Comparison of ENCODE assay signal across 10 cellular contexts in the genomic region with DNA sequence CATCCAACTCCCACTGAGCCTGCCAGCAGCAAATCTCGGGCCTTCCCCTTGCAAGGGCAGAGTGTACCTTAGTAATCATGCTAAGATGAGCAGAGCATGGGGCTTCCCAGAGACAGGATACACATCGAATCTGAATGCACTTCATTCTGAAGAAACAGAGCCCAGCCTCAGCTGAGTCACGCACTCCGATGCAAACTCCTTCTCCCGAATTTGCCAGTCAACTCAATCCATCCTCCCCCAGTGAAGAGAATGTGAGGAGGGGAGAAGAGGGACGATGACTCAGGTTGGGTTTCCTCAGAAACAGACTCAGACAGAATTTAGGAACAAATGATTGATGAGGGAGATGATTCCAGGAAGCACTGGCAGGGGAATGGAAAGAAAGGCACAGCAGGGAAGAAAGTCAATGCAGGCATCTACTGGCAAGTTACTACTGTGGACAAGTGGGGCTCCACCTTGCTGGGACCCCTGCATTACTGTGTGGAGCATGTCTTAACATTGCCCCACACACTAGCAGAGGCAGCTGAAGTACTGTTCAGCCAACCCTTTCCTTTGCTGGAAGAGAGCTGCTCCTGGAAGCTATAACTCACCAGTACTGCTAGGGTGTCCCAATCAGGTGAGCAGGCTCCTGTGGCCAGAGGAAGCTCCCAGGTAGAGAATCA.
DNase-seq lines count a peak whose midpoint lies in the region; ATAC-seq, FAIRE-seq and TF ChIP-seq lines count a peak whose summit lies in the region.
"Had no signal": no experiment of that assay in that cellular context is flagged by ENCODE, and none has a peak within 500 bp of the region (broad histone marks: within the 10 kb centered on the region; RNA-seq: fewer than 3 reads in every experiment).

No MANE protein-coding gene starts in this region.

- H3K18ac ChIP-seq in trophoblast cell (ENCODE audit: low read length), result peak overlapping the region; percentile 65

- dilution Hi-C loops in mammary epithelial cell (cut with HindIII; ENCODE audit: low sequenced_read_pairs), result no loop called here

- H3K23ac ChIP-seq in trophoblast cell (ENCODE audit: low read length), result no peak overlapping the region

- no peaks in the 10 kb centered on the region for H4K20me1 ChIP-seq in mammary epithelial cell (ENCODE audit: insufficient read depth, low read length)
- H4K20me1 ChIP-seq in HepG2 (ENCODE audit: insufficient read depth, low read length), result no peaks in the 10 kb centered on the region

- H3K4me2 ChIP-seq in mammary epithelial cell (ENCODE audit: insufficient read depth, low read depth, low read length), result no peak overlapping the region
- H3K4me2 ChIP-seq in trophoblast cell (ENCODE audit: low read length), result no peak overlapping the region
- no peak overlapping the region for H3K4me2 ChIP-seq in HepG2 (ENCODE audit: low read depth, low read length)

- H3K4me1 ChIP-seq in mammary epithelial cell (ENCODE audit: insufficient read depth, low read length) (peaks cover 11% of the 10 kb centered on the region), trophoblast cell (ENCODE audit: control insufficient read depth in 1 of 2, insufficient read depth in 2 of 2, low read length in 2 of 2) (peaks cover 13 to 18% of the 10 kb centered on the region in 2 experiments), ovary (ENCODE audit: insufficient read depth) (no peaks in the 10 kb centered on the region), HepG2 (ENCODE audit: insufficient read depth, low read length) (no peaks in the 10 kb centered on the region)
- H3K4me1 ChIP-seq: lower lobe of right lung had no signal

- H4K8ac ChIP-seq in trophoblast cell (ENCODE audit: low read depth, low read length), result peak overlapping the region; percentile 56

- DNase-seq in GM12865 (ENCODE audit: low read depth) (peak; percentile 12), mammary epithelial cell (peak; percentile 32), trophoblast cell (no peak), NCI-H2081 (lab: John Stamatoyannopoulos, UW) (no peak), ovary (no peak), HepG2 (ENCODE audit: low spot score) (no peak)
- DNase-seq: lower lobe of right lung had no signal

- no peaks in the 10 kb centered on the region for H3K36me3 ChIP-seq in mammary epithelial cell (ENCODE audit: insufficient read depth, low read length)
- no peaks in the 10 kb centered on the region for H3K36me3 ChIP-seq in trophoblast cell (ENCODE audit: control insufficient read depth in 1 of 2, insufficient read depth in 2 of 2, low read length in 2 of 2)
- no peaks in the 10 kb centered on the region for H3K36me3 ChIP-seq in ovary
- no peaks in the 10 kb centered on the region for H3K36me3 ChIP-seq in HepG2 (replicated peaks in 1 of 2; ENCODE audit: control insufficient read depth in 1 of 2, insufficient read depth in 2 of 2, low read length in 2 of 2)
- H3K36me3 ChIP-seq: lower lobe of right lung had no signal

- POLR2A ChIA-PET in HepG2 (lab: Yijun Ruan, JAX), result no interaction called here

- H3K9me3 ChIP-seq in mammary epithelial cell (replicated peaks; ENCODE audit: insufficient read depth, low read length), result peaks cover 2% of the 10 kb centered on the region
- H3K9me3 ChIP-seq in trophoblast cell (ENCODE audit: insufficient read depth, low read depth, low read length), result peaks cover 5% of the 10 kb centered on the region
- no peaks in the 10 kb centered on the region for H3K9me3 ChIP-seq in ovary
- no peaks in the 10 kb centered on the region for H3K9me3 ChIP-seq in HepG2 (ENCODE audit: low read length)
- H3K9me3 ChIP-seq: lower lobe of right lung had no signal

- H3K27me3 ChIP-seq in mammary epithelial cell (ENCODE audit: insufficient read depth, low read length) (no peaks in the 10 kb centered on the region), trophoblast cell (ENCODE audit: insufficient read depth, low read length) (no peaks in the 10 kb centered on the region), ovary (no peaks in the 10 kb centered on the region), HepG2 (ENCODE audit: control insufficient read depth in 1 of 2, insufficient read depth in 2 of 2, low read length in 2 of 2) (no peaks in the 10 kb centered on the region; a peak in 2 of 5 replicates)

- TF ChIP-seq RAD21 in HepG2 (CRISPR knock-in tag; IDR thresholded peaks at IDR 0.05), result no peak

- no peak overlapping the region for H3K9ac ChIP-seq in mammary epithelial cell (ENCODE audit: insufficient read depth, low read length)
- H3K9ac ChIP-seq in trophoblast cell (ENCODE audit: low read length), result no peak overlapping the region
- no peak overlapping the region for H3K9ac ChIP-seq in HepG2 (ENCODE audit: insufficient read depth, low read depth, low read length)

- H2BK120ac ChIP-seq in trophoblast cell (ENCODE audit: insufficient read depth, low read length, poor library complexity), result peak overlapping the region; percentile 85

- peak overlapping the region; percentile 88 for H2AK5ac ChIP-seq in trophoblast cell (ENCODE audit: low read length)

- TF ChIP-seq POLR2A in ovary (IDR thresholded peaks at IDR 0.05) (no peak), HepG2 (IDR thresholded peaks at IDR 0.05; ENCODE audit: insufficient read depth in 1 of 2, low read depth in 2 of 2, low read length in 2 of 2) (no peak)

- H3K4ac ChIP-seq in trophoblast cell (ENCODE audit: low read depth, low read length), result peak overlapping the region; percentile 13

- H3K4me3 ChIP-seq in GM12865 (ENCODE audit: low read depth, low read length) (no peak overlapping the region), mammary epithelial cell (replicated peaks in 1 of 3; ENCODE audit: insufficient read depth in 1 of 3, low read depth in 2 of 3, low read length in 3 of 3) (no peak overlapping the region), trophoblast cell (ENCODE audit: low read depth, low read length) (no peak overlapping the region), ovary (no peak overlapping the region), HepG2 (replicated peaks in 1 of 3; ENCODE audit: insufficient read depth in 1 of 3, low read depth in 2 of 3, low read length in 3 of 3) (no peak overlapping the region)
- H3K4me3 ChIP-seq: lower lobe of right lung, SK-N-MC had no signal

- in situ Hi-C loops in mammary epithelial cell (cut with MboI; ENCODE audit: low sequenced_read_pairs in 2 of 2), result no loop called here
- in situ Hi-C loops in HepG2 (cut with HindIII; ENCODE audit: extremely low pct_ligation_motif_present, low pct_unique_long_range_greater_than_20kb), result loop anchor here (25.0 kb wide), 1 partner anchor 1312 kb away; no protein-coding TSS in a partner anchor

- H2AFZ ChIP-seq in mammary epithelial cell (ENCODE audit: low read depth, low read length) (no peak overlapping the region), trophoblast cell (ENCODE audit: insufficient read depth, low read length, poor library complexity) (peak overlapping the region; percentile 11), HepG2 (ENCODE audit: low read length) (no peak overlapping the region)

- no peaks in the 10 kb centered on the region for H3K79me2 ChIP-seq in mammary epithelial cell (ENCODE audit: insufficient read depth, low read length)
- no peaks in the 10 kb centered on the region for H3K79me2 ChIP-seq in trophoblast cell (ENCODE audit: control insufficient read depth, insufficient read depth, low read length, poor library complexity)
- H3K79me2 ChIP-seq in HepG2 (ENCODE audit: insufficient read depth, low read length), result no peaks in the 10 kb centered on the region

- intact Hi-C loops in mammary epithelial cell (cut with micrococcal nuclease) (loop anchor here (10.0 kb wide), 1 partner anchor 534 kb away; no protein-coding TSS in a partner anchor), ovary (cut with DNase I) (loop anchor here in 2 of 4 donors (10.0 kb wide), 1 partner anchor 434 kb away; no protein-coding TSS in a partner anchor), HepG2 (cut with micrococcal nuclease; ENCODE audit: unreplicated experiment) (no loop called here)

- peak overlapping the region; percentile 88 for H2BK12ac ChIP-seq in trophoblast cell (ENCODE audit: low read length)

- CTCF ChIA-PET in mammary epithelial cell (lab: Charles Lee; ENCODE audit: low non-redundant PET) (interaction anchor here (0.6 kb wide), 1 partner anchor 512 kb away, joined by 4 read pairs; no protein-coding TSS in a partner anchor), HepG2 (lab: Yijun Ruan, JAX; ENCODE audit: low intra/inter-chr PET ratio, low total read pairs) (no interaction called here)

- H4K12ac ChIP-seq in trophoblast cell (ENCODE audit: low read depth, low read length), result no peak overlapping the region

- no peak for FAIRE-seq in HepG2 (lab: Jason Lieb, UNC)

- TF ChIP-seq EP300 in ovary (IDR thresholded peaks at IDR 0.05) (no peak), HepG2 (IDR thresholded peaks at IDR 0.05; ENCODE audit: low read depth in 2 of 2, low read length in 2 of 2) (no peak), HepG2 (CRISPR knock-in tag; IDR thresholded peaks at IDR 0.05; ENCODE audit: borderline replicate concordance) (no peak)

- 73% methylated on average over 6 of the region's 6 CpGs for WGBS in mammary epithelial cell (ENCODE audit: low coverage, missing lambda C conversion rate)
- WGBS in trophoblast cell (ENCODE audit: extremely low coverage, insufficient coverage, insufficient read length), result no CpG with 5 or more reads among the region's 6 CpGs
- WGBS in ovary, 3 donors, result 49 to 58% (median 51%) methylated on average over 6 of the region's 6 CpGs
- 30% methylated on average over 6 of the region's 6 CpGs for WGBS in HepG2 (ENCODE audit: low lambda C conversion rate)

- peaks cover 22% of the 10 kb centered on the region for H3K79me1 ChIP-seq in trophoblast cell (ENCODE audit: low read length)

- ATAC-seq in HG03432 (IDR thresholded peaks at IDR 0.05; ENCODE audit: unreplicated experiment) (peak; percentile 48), HepG2 (no peak), esophagus mucosa (no peak)
- ATAC-seq: lower lobe of right lung had no signal

- peak overlapping the region; percentile 55 for H2BK5ac ChIP-seq in trophoblast cell (ENCODE audit: low read depth, low read length, poor library complexity)

- TF ChIP-seq CTCF in GM12865 (IDR thresholded peaks at IDR 0.05; ENCODE audit: insufficient read depth, low read depth, low read length, missing control alignments), result no peak
- no peak for TF ChIP-seq CTCF in mammary epithelial cell (conservative IDR thresholded peaks at IDR 0.05 in 1 of 2, IDR thresholded peaks at IDR 0.05 in 1 of 2; ENCODE audit: extremely low read depth in 1 of 2, insufficient read depth in 1 of 2, low read depth in 1 of 2, low read length in 2 of 2)
- no peak for TF ChIP-seq CTCF in ovary (IDR thresholded peaks at IDR 0.05)
- no peak for TF ChIP-seq CTCF in HepG2 (CRISPR knock-in tag; IDR thresholded peaks at IDR 0.05)

- BruUV-seq in mammary epithelial cell (replicated peaks; lab: Mats Ljungman, UMichigan) (no TSS peak), HepG2 (replicated peaks; lab: Mats Ljungman, UMichigan) (no TSS peak)

- peak overlapping the region; percentile 67 for H3K14ac ChIP-seq in trophoblast cell (ENCODE audit: low read length)

- no peak overlapping the region for H3K27ac ChIP-seq in mammary epithelial cell (ENCODE audit: insufficient read depth, low read depth, low read length)
- peak overlapping the region; percentile 80 for H3K27ac ChIP-seq in trophoblast cell (ENCODE audit: low read depth, low read length)
- H3K27ac ChIP-seq in ovary, result no peak overlapping the region
- no peak overlapping the region for H3K27ac ChIP-seq in HepG2 (ENCODE audit: extremely low read length, insufficient read depth, low read length)
- H3K27ac ChIP-seq: lower lobe of right lung, SK-N-MC had no signal

- H4K91ac ChIP-seq in trophoblast cell (ENCODE audit: low read depth, low read length), result peak overlapping the region; percentile 95

Comparison
In these comparisons a context has a peak if more than half of its experiments do, and no peak if none do; other contexts are left out.
1. DNase-seq: peak in GM12865 (single experiment) and mammary epithelial cell (single experiment); none in trophoblast cell (0 of 2), NCI-H2081 (0 of 2), ovary (0 of 5) and HepG2 (single experiment).